20 cellular contexts compared by ENCODE assay signal in the genomic region with DNA sequence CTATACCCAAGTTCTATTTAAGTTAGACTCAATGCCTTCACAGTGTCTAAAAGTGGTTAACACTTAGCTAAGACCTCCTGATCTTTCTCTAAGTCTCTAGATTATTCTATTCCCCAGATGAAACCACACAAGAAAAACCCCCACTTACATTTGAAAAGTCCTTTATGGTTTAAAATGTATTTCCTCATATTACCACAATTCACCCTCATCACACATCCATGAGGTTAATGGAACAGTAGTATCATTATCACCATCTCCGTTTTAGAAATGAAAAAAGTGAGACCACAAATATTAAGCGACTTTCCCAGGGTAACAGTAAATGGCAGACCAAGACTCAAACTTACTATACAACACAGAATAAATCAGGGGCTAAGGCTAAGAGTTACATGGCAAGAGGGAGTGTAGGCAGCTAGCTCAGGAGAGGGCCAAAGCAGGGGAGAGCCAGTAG. TPM values are rescaled to one million over a fixed set of nuclear protein-coding genes. Genes with fewer than 3 reads are reported as not detected.
DNase-seq lines count a peak whose midpoint lies in the region; ATAC-seq, FAIRE-seq and TF ChIP-seq lines count a peak whose summit lies in the region.
"Had no signal": no experiment of that assay in that cellular context is flagged by ENCODE, and none has a peak within 500 bp of the region (broad histone marks: within the 10 kb centered on the region; RNA-seq: fewer than 3 reads in every experiment).

No MANE protein-coding gene starts in this region.

- H3K4me1 Mint-ChIP-seq in T-cell: peaks cover 7 to 23% (median 8%) of the 10 kb centered on the region in 3 donors
- H3K4me1 Mint-ChIP-seq in immature natural killer cell: peaks cover 54 to 59% of the 10 kb centered on the region in 2 donors

- peaks cover 65% of the 10 kb centered on the region for H3K36me3 ChIP-seq in DND-41 (ENCODE audit: insufficient read depth, low read length)
- H3K36me3 ChIP-seq: SJCRH30 had no signal

- H3K4me3 Mint-ChIP-seq in T-cell (no peak overlapping the region), immature natural killer cell (peak overlapping the region; percentile 67 to 77 (median 72))

- H3K27ac Mint-ChIP-seq in T-cell: peak overlapping the region; percentile 1 to 22
- H3K27ac Mint-ChIP-seq in immature natural killer cell: peak overlapping the region; percentile 84 to 92 (median 90)

- CTCF ChIA-PET in T-cell (lab: Charles Lee): interaction anchor here in 1 of 2 donors (0.7 kb wide), 1 partner anchor 14 kb away, joined by 3 read pairs; no protein-coding TSS in a partner anchor

- no peak overlapping the region for H3K4me3 ChIP-seq in DND-41 (ENCODE audit: low read depth in 1 of 2, low read length in 2 of 2)
- H3K4me3 ChIP-seq: ascending aorta, SJCRH30, upper lobe of right lung had no signal

- H3K27me3 Mint-ChIP-seq in T-cell (no peaks in the 10 kb centered on the region), immature natural killer cell (ENCODE audit: low read depth in 3 of 3) (peaks cover 4 to 11% (median 4%) of the 10 kb centered on the region in 3 donors)

- peak; percentile 26 for FAIRE-seq in GM18507 (lab: Jason Lieb, UNC)

- no peak overlapping the region for H3K9ac ChIP-seq in DND-41 (ENCODE audit: low read depth, low read length)

- H3K9me3 ChIP-seq in DND-41 (ENCODE audit: insufficient read depth, low read length, severe bottlenecking): no peaks in the 10 kb centered on the region
- H3K9me3 ChIP-seq: ascending aorta, neutrophil, SJCRH30, upper lobe of right lung had no signal

- DNase-seq in DND-41 (no peak), GM18507 (ENCODE audit: extremely low spot score, insufficient read length, low read depth) (no peak), T-cell (no peak), immature natural killer cell (peak; percentile 84 to 86 (median 85))
- DNase-seq: activated CD4-positive, alpha-beta T cell treated with anti-CD3 and anti-CD28 coated beads for 4 hours; DMS153; KBM-7; MV-4-11; NCI-H2081 treated with DMSO at 0.1 percent for 48 hours; NCI-H526; right cardiac atrium; SJCRH30; T1000; upper lobe of right lung had no signal

- H3K9me3 Mint-ChIP-seq in T-cell: no peaks in the 10 kb centered on the region
- H3K9me3 Mint-ChIP-seq in immature natural killer cell: no peaks in the 10 kb centered on the region

- no peaks in the 10 kb centered on the region for H3K79me2 ChIP-seq in DND-41 (ENCODE audit: insufficient read depth, low read length)

- POLR2A ChIA-PET in T-cell (lab: Charles Lee): interaction anchor here (0.6 to 0.7 kb wide), 2 partner anchors 14 to 135 kb away, joined by 3 to 6 read pairs; no protein-coding TSS in a partner anchor

- no peak overlapping the region for H2AFZ ChIP-seq in DND-41 (ENCODE audit: low read depth, low read length)

- no peak overlapping the region for H3K27ac ChIP-seq in DND-41 (ENCODE audit: low read length)
- H3K27ac ChIP-seq: ascending aorta, neutrophil, SJCRH30, upper lobe of right lung had no signal

- H3K36me3 Mint-ChIP-seq in T-cell (peaks cover 54% of the 10 kb centered on the region), immature natural killer cell (peaks cover 39 to 58% (median 50%) of the 10 kb centered on the region in 3 donors)

- H3K4me2 ChIP-seq in DND-41 (ENCODE audit: insufficient read depth, low read length): no peak overlapping the region

- ATAC-seq in DND-41 (ENCODE audit: insufficient read depth, low read depth): peak; percentile 70
- ATAC-seq in T-cell (replicated peaks in 1 of 4): peak in 3 of 4 experiments; percentile 27 to 83 (median 50)
- ATAC-seq in HG03039 (IDR thresholded peaks at IDR 0.05; ENCODE audit: unreplicated experiment): no peak
- no peak for ATAC-seq in GM21360 (IDR thresholded peaks at IDR 0.05; ENCODE audit: unreplicated experiment)
- ATAC-seq in GM21423 (IDR thresholded peaks at IDR 0.05; ENCODE audit: unreplicated experiment): no peak
- ATAC-seq in HG03139 (IDR thresholded peaks at IDR 0.05; ENCODE audit: unreplicated experiment): no peak
- ATAC-seq: right cardiac atrium, upper lobe of right lung had no signal

- H3K4me1 ChIP-seq in DND-41 (ENCODE audit: insufficient read depth, low read length): no peaks in the 10 kb centered on the region
- H3K4me1 ChIP-seq: ascending aorta, SJCRH30, upper lobe of right lung had no signal

- H4K20me1 ChIP-seq in DND-41 (ENCODE audit: insufficient read depth, low read length): no peaks in the 10 kb centered on the region

- H3K27me3 ChIP-seq in DND-41 (ENCODE audit: insufficient read depth, low read length, poor library complexity): no peaks in the 10 kb centered on the region
- H3K27me3 ChIP-seq: ascending aorta, neutrophil, SJCRH30, upper lobe of right lung had no signal

- no peak for TF ChIP-seq CTCF in DND-41 (IDR thresholded peaks at IDR 0.05; ENCODE audit: borderline replicate concordance, extremely low read depth, low read length, poor library complexity, severe bottlenecking)

RNA-seq across cellular contexts. Expression of gene EPG5, which starts 28.6 kb away (rescaled TPM):
- total RNA-seq in T-cell: 10 to 100 TPM; 39.2 to 54.4 (median 42.6) TPM
- 1 to 10 TPM; 2.9 to 6.5 (median 5.3) TPM for polyA plus RNA-seq in immature natural killer cell

Comparison
In these comparisons a context has a peak if more than half of its experiments do, and no peak if none do; other contexts are left out.
1. ATAC-seq: peak in DND-41 (single experiment) and T-cell (3 of 4); none in HG03039 (single experiment), GM21360 (single experiment), GM21423 (single experiment) and HG03139 (single experiment).
2. DNase-seq: peak in immature natural killer cell (3 of 3); none in DND-41 (single experiment), GM18507 (single experiment) and T-cell (0 of 34).
3. H3K4me3 Mint-ChIP-seq: peak in immature natural killer cell (5 of 5); none in T-cell (0 of 3).